In genomic region chr10:42859256-42859655, GRCh38 we compare ENCODE assay signal across 1 cellular context.
TF ChIP-seq lines count a peak whose summit lies in the region.

No MANE protein-coding gene starts in this region.

TF ChIP-seq in IMR-90, 13 proteins besides CTCF, POLR2A, EP300 and RAD21 (continued from another document):
- no peak for TF ChIP-seq RCOR1 (IDR thresholded peaks at IDR 0.05; ENCODE audit: insufficient replicate concordance, low read length)
